12 cellular contexts compared by ENCODE assay signal in the genomic region with DNA sequence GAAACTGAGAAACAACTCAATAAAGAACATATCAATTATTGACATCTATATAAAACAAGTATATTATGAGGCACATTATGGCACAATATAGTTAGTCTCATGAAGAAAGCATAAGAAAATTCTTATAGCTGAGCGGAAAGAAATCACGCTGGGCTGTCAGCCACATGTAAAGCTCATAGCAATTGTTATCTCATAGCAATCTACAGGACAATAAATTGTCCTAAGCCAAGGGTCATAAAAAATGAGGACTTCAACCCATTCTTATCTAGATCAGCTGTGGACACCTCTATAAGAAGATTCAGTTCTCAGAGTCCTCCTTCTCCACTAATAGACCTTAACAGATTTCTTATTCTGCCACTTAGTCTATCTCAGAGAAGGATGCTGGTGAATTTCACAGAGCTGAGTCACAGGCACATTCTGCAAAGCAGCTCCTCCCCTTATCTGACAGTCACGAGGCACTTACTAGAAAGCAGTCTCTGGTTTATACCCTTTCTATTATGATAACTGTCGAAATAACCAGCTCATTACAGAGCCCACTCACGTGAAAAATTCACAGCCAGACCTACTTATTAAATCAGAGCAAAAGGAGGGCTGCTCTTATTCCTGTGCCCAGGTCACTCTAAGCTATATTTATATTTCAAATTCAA.
DNase-seq lines count a peak whose midpoint lies in the region; ATAC-seq and TF ChIP-seq lines count a peak whose summit lies in the region.
"Had no signal": no experiment of that assay in that cellular context is flagged by ENCODE, and none has a peak within 500 bp of the region (broad histone marks: within the 10 kb centered on the region; RNA-seq: fewer than 3 reads in every experiment).

No MANE protein-coding gene starts in this region.

- 35% methylated on average over 5 of the region's 5 CpGs for WGBS in smooth muscle cell (ENCODE audit: low lambda C conversion rate)

- no peaks in the 10 kb centered on the region for H3F3A ChIP-seq in smooth muscle cell (ENCODE audit: low read depth)

- peak; percentile 30 for ATAC-seq in left lung
- no peak for ATAC-seq in HG03108 (IDR thresholded peaks at IDR 0.05; ENCODE audit: unreplicated experiment)
- ATAC-seq: activated CD8-positive, alpha-beta T cell treated with anti-CD3 and anti-CD28 coated beads for 36 hours had no signal

- H3K9ac ChIP-seq in smooth muscle cell (ENCODE audit: low read depth): no peak overlapping the region

- H3K27me3 ChIP-seq in BE2C: no peaks in the 10 kb centered on the region
- no peaks in the 10 kb centered on the region for H3K27me3 ChIP-seq in left lung
- no peaks in the 10 kb centered on the region for H3K27me3 ChIP-seq in smooth muscle cell (ENCODE audit: low read depth)

- DNase-seq in BE2C (peak; percentile 71), LoVo (ENCODE audit: low spot score) (peak; percentile 14), choroid plexus epithelial cell (ENCODE audit: low read depth) (peak; percentile 87), left lung (no peak), occipital lobe (lab: John Stamatoyannopoulos, UW) (no peak), C1 segment of cervical spinal cord (lab: John Stamatoyannopoulos, UW) (no peak), smooth muscle cell (lab: John Stamatoyannopoulos, UW; ENCODE audit: unreplicated experiment) (no peak)
- DNase-seq: activated CD8-positive, alpha-beta T cell treated with anti-CD3 and anti-CD28 coated beads for 36 hours; COR-L47; NCI-H1436; SIG-M5 had no signal

- H2AFZ ChIP-seq in smooth muscle cell (ENCODE audit: low read depth): no peak overlapping the region

- H3K4me2 ChIP-seq in smooth muscle cell: no peak overlapping the region

- H3K79me2 ChIP-seq in smooth muscle cell (ENCODE audit: low read depth): no peaks in the 10 kb centered on the region

- TF ChIP-seq CTCF in BE2C (IDR thresholded peaks at IDR 0.05; ENCODE audit: low read depth, low read length) (no peak), choroid plexus epithelial cell (conservative IDR thresholded peaks at IDR 0.05; ENCODE audit: low read depth, low read length) (no peak), left lung (IDR thresholded peaks at IDR 0.05) (no peak), smooth muscle cell (IDR thresholded peaks at IDR 0.05; ENCODE audit: borderline replicate concordance, insufficient read depth, poor library complexity, severe bottlenecking) (no peak)

- H3K9me3 ChIP-seq in BE2C (no peaks in the 10 kb centered on the region), left lung (peaks cover 0 to 19% of the 10 kb centered on the region in 2 donors), smooth muscle cell (replicated peaks; ENCODE audit: low read depth) (no peaks in the 10 kb centered on the region)

- H3K27ac ChIP-seq in left lung (no peak overlapping the region), smooth muscle cell (ENCODE audit: low read depth) (no peak overlapping the region)

- no peaks in the 10 kb centered on the region for H4K20me1 ChIP-seq in smooth muscle cell (ENCODE audit: low read depth)

- H3K4me1 ChIP-seq in BE2C: no peaks in the 10 kb centered on the region
- H3K4me1 ChIP-seq in left lung: no peaks in the 10 kb centered on the region
- H3K4me1 ChIP-seq in smooth muscle cell (ENCODE audit: low read depth): no peaks in the 10 kb centered on the region

- intact Hi-C loops in left lung (cut with DNase I): no loop called here

- no peak overlapping the region for H3K4me3 ChIP-seq in BE2C (ENCODE audit: low read depth, low read length)
- no peak overlapping the region for H3K4me3 ChIP-seq in choroid plexus epithelial cell (ENCODE audit: low read depth, low read length)
- no peak overlapping the region for H3K4me3 ChIP-seq in left lung
- no peak overlapping the region for H3K4me3 ChIP-seq in smooth muscle cell

- H3K36me3 ChIP-seq in BE2C: no peaks in the 10 kb centered on the region
- no peaks in the 10 kb centered on the region for H3K36me3 ChIP-seq in left lung
- H3K36me3 ChIP-seq in smooth muscle cell (ENCODE audit: low read depth): no peaks in the 10 kb centered on the region

Comparison
In these comparisons a context has a peak if more than half of its experiments do, and no peak if none do; other contexts are left out.
1. DNase-seq: peak in BE2C (single experiment), LoVo (single experiment) and choroid plexus epithelial cell (single experiment); none in left lung (0 of 2), occipital lobe (single experiment), C1 segment of cervical spinal cord (0 of 14) and smooth muscle cell (single experiment).